ENCODE assay signal across 8 cellular contexts in the genomic region with DNA sequence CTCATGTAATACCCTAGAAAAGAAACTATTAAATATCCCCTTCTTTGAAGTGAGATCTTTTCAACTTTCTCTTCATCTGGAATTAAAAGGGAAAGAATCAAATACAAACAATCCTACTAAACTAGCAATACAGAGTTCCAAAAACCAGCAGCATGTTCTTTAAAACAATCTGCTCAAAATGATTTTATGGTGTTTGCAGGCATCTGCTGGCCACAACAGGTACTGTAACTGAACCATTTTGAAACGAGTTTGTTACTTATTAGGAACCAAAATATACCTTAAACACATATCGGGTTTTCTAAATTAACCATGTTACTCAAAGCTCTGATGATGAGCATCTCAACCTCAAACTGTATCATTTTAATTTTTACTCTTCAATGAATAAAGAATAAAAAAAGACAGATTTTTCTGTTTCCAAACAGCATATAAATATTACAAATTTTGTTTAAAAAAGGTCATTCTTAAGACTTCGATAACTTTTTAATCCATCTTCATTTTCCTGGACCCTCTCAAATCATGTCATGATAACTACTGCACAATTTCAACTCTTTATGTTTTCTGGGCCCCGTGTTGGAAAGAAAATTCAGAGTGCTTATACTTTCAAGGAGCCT. TPM values are rescaled to one million over a fixed set of nuclear protein-coding genes. Genes with fewer than 3 reads are reported as not detected.
DNase-seq lines count a peak whose midpoint lies in the region; FAIRE-seq and TF ChIP-seq lines count a peak whose summit lies in the region.

No MANE protein-coding gene starts in this region.

- intact Hi-C loops in endothelial cell of umbilical vein (cut with micrococcal nuclease), result no loop called here
- intact Hi-C loops in posterior vena cava (cut with DNase I), result no loop called here

- POLR2A ChIA-PET in endothelial cell of umbilical vein (lab: Charles Lee), result no interaction called here

- FAIRE-seq in GM18507 (lab: Jason Lieb, UNC), result peak; percentile 62
- FAIRE-seq in endothelial cell of umbilical vein (lab: Jason Lieb, UNC), result no peak

- BruUV-seq in endothelial cell of umbilical vein (replicated peaks; lab: Mats Ljungman, UMichigan), result no TSS peak

- H3K79me2 ChIP-seq in endothelial cell of umbilical vein (ENCODE audit: control insufficient read depth, insufficient read depth, low read length), result no peaks in the 10 kb centered on the region

- TF ChIP-seq POLR2A in endothelial cell of umbilical vein (IDR thresholded peaks at IDR 0.05; ENCODE audit: low read depth, low read length), result no peak

- no peak overlapping the region for H3K4me3 ChIP-seq in endothelial cell of umbilical vein (replicated peaks in 1 of 3; ENCODE audit: insufficient read depth in 1 of 3, low read depth in 1 of 3, low read length in 3 of 3)

- no peaks in the 10 kb centered on the region for H3K4me1 ChIP-seq in endothelial cell of umbilical vein (ENCODE audit: control insufficient read depth, extremely low read depth, insufficient read depth, low read length)

- H3K27ac ChIP-seq in endothelial cell of umbilical vein (ENCODE audit: insufficient read depth, low read depth, low read length), result no peak overlapping the region

- no peaks in the 10 kb centered on the region for H4K20me1 ChIP-seq in endothelial cell of umbilical vein (replicated peaks; ENCODE audit: control insufficient read depth, extremely low read depth, insufficient read depth, low read length)

- H3K36me3 ChIP-seq in endothelial cell of umbilical vein (ENCODE audit: control insufficient read depth in 2 of 2, extremely low read depth in 1 of 2, insufficient read depth in 2 of 2, low read length in 2 of 2), result no peaks in the 10 kb centered on the region

- H3K4me2 ChIP-seq in endothelial cell of umbilical vein (ENCODE audit: insufficient read depth, low read length), result no peak overlapping the region

- H2AFZ ChIP-seq in endothelial cell of umbilical vein (ENCODE audit: low read depth, low read length), result no peak overlapping the region

- dilution Hi-C loops in endothelial cell of umbilical vein (cut with MboI; ENCODE audit: extremely low pct_ligation_motif_present, low sequenced_read_pairs), result no loop called here

- TF ChIP-seq CTCF in endothelial cell of umbilical vein (IDR thresholded peaks at IDR 0.05; ENCODE audit: extremely low read depth in 1 of 2, insufficient read depth in 1 of 2, low read depth in 1 of 2, low read length in 2 of 2), result no peak

- H3K27me3 ChIP-seq in endothelial cell of umbilical vein (ENCODE audit: control insufficient read depth in 2 of 2, insufficient read depth in 2 of 2, low read length in 2 of 2), result no peaks in the 10 kb centered on the region

- no peaks in the 10 kb centered on the region for H3K9me3 ChIP-seq in endothelial cell of umbilical vein (replicated peaks; ENCODE audit: control insufficient read depth, insufficient read depth, low read length)

- H3K9me1 ChIP-seq in endothelial cell of umbilical vein (replicated peaks; ENCODE audit: control insufficient read depth, extremely low read depth, insufficient read depth, low read length), result no peaks in the 10 kb centered on the region

- no peak overlapping the region for H3K9ac ChIP-seq in endothelial cell of umbilical vein (replicated peaks; ENCODE audit: extremely low read depth, insufficient read depth, low read length)

- CTCF ChIA-PET in endothelial cell of umbilical vein (lab: Charles Lee), result no interaction called here

- DNase-seq in AML-193 (lab: John Stamatoyannopoulos, UW) (peak; percentile 15 to 34), GM18507 (ENCODE audit: extremely low spot score, insufficient read length, low read depth) (no peak), NCI-H748 treated with DMSO at 0.1 percent for 48 hours (lab: John Stamatoyannopoulos, UW) (peak; percentile 33), endothelial cell of umbilical vein (ENCODE audit: low read depth, low spot score) (peak; percentile 1), superior temporal gyrus (ENCODE audit: extremely low spot score) (peak; percentile 78), posterior vena cava (ENCODE audit: low spot score) (no peak), mesenteric fat pad (ENCODE audit: low spot score) (no peak)
- no peak for DNase-seq in activated CD4-positive, alpha-beta T cell treated with anti-CD3 and anti-CD28 coated beads for 1 hour

TF ChIP-seq in endothelial cell of umbilical vein, 7 proteins besides CTCF, POLR2A, EP300 and RAD21:
- TF ChIP-seq POLR2AphosphoS5 (IDR thresholded peaks at IDR 0.05; ENCODE audit: insufficient read depth, low read depth, low read length) (no peak), JUN (IDR thresholded peaks at IDR 0.05; ENCODE audit: borderline replicate concordance, insufficient read depth, insufficient read length, low read depth) (no peak), GATA2 (IDR thresholded peaks at IDR 0.05; ENCODE audit: insufficient read depth, insufficient read length, low read depth, low read length) (no peak), MYC (IDR thresholded peaks at IDR 0.05; ENCODE audit: low read depth, low read length) (no peak), EZH2 (IDR thresholded peaks at IDR 0.05; ENCODE audit: borderline replicate concordance, low read depth, low read length, severe bottlenecking) (no peak), MAX (IDR thresholded peaks at IDR 0.05; ENCODE audit: insufficient read depth, insufficient read length) (no peak), FOS (IDR thresholded peaks at IDR 0.05; ENCODE audit: borderline replicate concordance, insufficient read depth, low read length) (no peak)

RNA-seq across cellular contexts. Expression of gene ARAP2, which starts 56.5 kb away (rescaled TPM):
- 0.16 TPM in 1 of 2 replicates, not detected in the other for total RNA-seq in endothelial cell of umbilical vein
- 0.02 TPM in 1 of 2 replicates, not detected in the other for polyA plus RNA-seq in endothelial cell of umbilical vein
- 0.01 and 0.03 TPM in 2 replicates for polyA plus RNA-seq in endothelial cell of umbilical vein (2011; cell fraction: cytosol; rRNA removed)
- 0.08 and 0.11 TPM in 2 replicates for polyA plus RNA-seq in endothelial cell of umbilical vein (2011; cell fraction: nucleus; rRNA removed)
- not detected in 2 replicates for polyA plus RNA-seq in endothelial cell of umbilical vein (2012)
- polyA minus RNA-seq in endothelial cell of umbilical vein, result 0.41 TPM in 1 of 2 replicates, not detected in the other
- 8.6 TPM for polyA minus RNA-seq in endothelial cell of umbilical vein (2011; cell fraction: cytosol; rRNA and poly(A)+ RNA removed)
- 0.24 and 0.96 TPM in 2 replicates for polyA minus RNA-seq in endothelial cell of umbilical vein (2011; cell fraction: nucleus; rRNA and poly(A)+ RNA removed)
- 10 to 100 TPM; 10.1 to 12.8 TPM for total RNA-seq in posterior vena cava
- total RNA-seq in mesenteric fat pad, result 13.5 TPM

Comparison
In these comparisons a context has a peak if more than half of its experiments do, and no peak if none do; other contexts are left out.
1. DNase-seq: peak in AML-193 (2 of 2), NCI-H748 treated with DMSO at 0.1 percent for 48 hours (single experiment), endothelial cell of umbilical vein (single experiment) and superior temporal gyrus (single experiment); none in GM18507 (single experiment), posterior vena cava (single experiment), activated CD4-positive, alpha-beta T cell treated with anti-CD3 and anti-CD28 coated beads for 1 hour (single experiment) and mesenteric fat pad (single experiment).